1 cellular context compared by ENCODE assay signal in genomic region chr14:84442481-84442880, GRCh38.
TF ChIP-seq lines count a peak whose summit lies in the region.

No MANE protein-coding gene starts in this region.

TF ChIP-seq in GM23338, 12 proteins besides CTCF, POLR2A, EP300 and RAD21 (continued from another document):
- TF ChIP-seq REST (IDR thresholded peaks at IDR 0.05; ENCODE audit: unreplicated experiment) = no peak
- no peak for TF ChIP-seq JUNB (IDR thresholded peaks at IDR 0.05; ENCODE audit: unreplicated experiment)
- TF ChIP-seq NANOG (IDR thresholded peaks at IDR 0.05; ENCODE audit: borderline replicate concordance) = no peak
- TF ChIP-seq ZNF331 (CRISPR knock-in tag; IDR thresholded peaks at IDR 0.05; ENCODE audit: low read depth) = no peak
- no peak for TF ChIP-seq POLR2AphosphoS5 (IDR thresholded peaks at IDR 0.05; ENCODE audit: low read depth)
- TF ChIP-seq CREB1 (CRISPR knock-in tag; IDR thresholded peaks at IDR 0.05; ENCODE audit: low read depth) = no peak
- no peak for TF ChIP-seq EZH2phosphoT487 (IDR thresholded peaks at IDR 0.05; ENCODE audit: unreplicated experiment)
- no peak for TF ChIP-seq ZNF462 (CRISPR knock-in tag; IDR thresholded peaks at IDR 0.05)
- no peak for TF ChIP-seq STAT1 (IDR thresholded peaks at IDR 0.05; ENCODE audit: unreplicated experiment)
